ENCODE assay signal across 8 cellular contexts in genomic region chr2:127080941-127081769, GRCh38. TPM values are rescaled to one million over a fixed set of nuclear protein-coding genes. Genes with fewer than 3 reads are reported as not detected.
DNase-seq lines count a peak whose midpoint lies in the region; ATAC-seq and TF ChIP-seq lines count a peak whose summit lies in the region.

No MANE protein-coding gene starts in this region.

- H3K27ac Mint-ChIP-seq in Caco-2 (ENCODE audit: unreplicated experiment): peak overlapping the region; percentile 56

- peaks cover 69% of the 10 kb centered on the region for H3K4me1 ChIP-seq in Caco-2
- peaks cover 49% of the 10 kb centered on the region for H3K4me1 ChIP-seq in mucosa of descending colon (ENCODE audit: low read depth)
- H3K4me1 ChIP-seq in thymus (ENCODE audit: control insufficient read depth, insufficient read depth, low read length): peaks cover 35% of the 10 kb centered on the region
- 0 out of 2 replicates have a peak, but pooled peaks cover 10% of the 10 kb centered on the region for H3K4me1 ChIP-seq in PC-3 (ENCODE audit: insufficient read depth, low read length)

- intact Hi-C loops in Caco-2 (cut with micrococcal nuclease; ENCODE audit: unreplicated experiment): no loop called here
- intact Hi-C loops in mucosa of descending colon (cut with DNase I, micrococcal nuclease): no loop called here
- intact Hi-C loops in PC-3 (cut with micrococcal nuclease): no loop called here

- H3K36me3 ChIP-seq in Caco-2 (ENCODE audit: control insufficient read depth, insufficient read depth, low read length) (peaks cover 6% of the 10 kb centered on the region), mucosa of descending colon (ENCODE audit: low read depth) (no peaks in the 10 kb centered on the region), thymus (ENCODE audit: control insufficient read depth, insufficient read depth) (no peaks in the 10 kb centered on the region), PC-3 (ENCODE audit: low read depth, low read length) (no peaks in the 10 kb centered on the region)

- DNase-seq in Caco-2 (no peak), MV-4-11 (lab: John Stamatoyannopoulos, UW) (peak; percentile 78), activated gamma-delta T cell (lab: John Stamatoyannopoulos, UW) (peak; percentile 50), mucosa of descending colon (peak; percentile 41 to 83 (median 71)), NCI-H69 (lab: John Stamatoyannopoulos, UW) (no peak), PC-3 (no peak)

- no peaks in the 10 kb centered on the region for H3K27me3 Mint-ChIP-seq in Caco-2 (ENCODE audit: insufficient read depth, unreplicated experiment)

- H3K9me3 ChIP-seq in Caco-2 (no peaks in the 10 kb centered on the region), mucosa of descending colon (no peaks in the 10 kb centered on the region), thymus (ENCODE audit: control insufficient read depth) (no peaks in the 10 kb centered on the region), PC-3 (ENCODE audit: low read length) (no peaks in the 10 kb centered on the region)

- peaks cover 40% of the 10 kb centered on the region for H3K4me1 Mint-ChIP-seq in Caco-2 (ENCODE audit: low read depth, unreplicated experiment)

- peaks cover 16% of the 10 kb centered on the region; the same call in 1 of the 2 replicates for H3K79me2 ChIP-seq in PC-3 (ENCODE audit: low read length)

- BruUV-seq in Caco-2 (replicated peaks; lab: Mats Ljungman, UMichigan) (no TSS peak), PC-3 (replicated peaks; lab: Mats Ljungman, UMichigan) (no TSS peak)

- H3K36me3 Mint-ChIP-seq in Caco-2 (ENCODE audit: insufficient read depth, unreplicated experiment): peaks cover 48% of the 10 kb centered on the region

- POLR2A ChIA-PET in Caco-2 (lab: Charles Lee): no interaction called here
- POLR2A ChIA-PET in PC-3 (lab: Charles Lee; ENCODE audit: unreplicated experiment): no interaction called here

- H3K4me3 ChIP-seq in Caco-2 (ENCODE audit: low read depth, low read length) (no peak overlapping the region), mucosa of descending colon (no peak overlapping the region), thymus (ENCODE audit: low read length) (peak overlapping the region; percentile 50), PC-3 (ENCODE audit: low read length) (no peak overlapping the region)

- H3K9me2 ChIP-seq in PC-3 (replicated peaks; ENCODE audit: low read length): no peaks in the 10 kb centered on the region

- CTCF ChIA-PET in Caco-2 (lab: Charles Lee) (interaction anchor here (1.7 kb wide), 1 partner anchor 13 kb away, joined by 7 read pairs; no protein-coding TSS in a partner anchor), PC-3 (lab: Charles Lee) (no interaction called here)

- ATAC-seq in GM21529 (IDR thresholded peaks at IDR 0.05; ENCODE audit: unreplicated experiment): peak; percentile 42
- peak; percentile 58 for ATAC-seq in mucosa of descending colon
- no peak for ATAC-seq in PC-3

- no peak overlapping the region for H3K4me2 ChIP-seq in PC-3 (ENCODE audit: low read length)

- peaks cover 5% of the 10 kb centered on the region; the same call in 1 of the 2 replicates for H4K20me1 ChIP-seq in PC-3 (ENCODE audit: low read length)

- H3K27ac ChIP-seq in thymus (ENCODE audit: low read depth) (peak overlapping the region; percentile 89), PC-3 (ENCODE audit: low read length) (no peak overlapping the region)

- no peak overlapping the region for H2AFZ ChIP-seq in PC-3 (ENCODE audit: low read length)

- no peaks in the 10 kb centered on the region for H3F3A ChIP-seq in PC-3 (ENCODE audit: low read length, unreplicated experiment)

- H3K9ac ChIP-seq in PC-3 (ENCODE audit: low read length): no peak overlapping the region

- 50% methylated on average over 24 of the region's 24 CpGs for WGBS in thymus

- no peaks in the 10 kb centered on the region for H3K9me3 Mint-ChIP-seq in Caco-2 (ENCODE audit: unreplicated experiment)

- TF ChIP-seq CTCF in Caco-2 (IDR thresholded peaks at IDR 0.05; ENCODE audit: insufficient read depth in 1 of 2, low read depth in 1 of 2, low read length in 1 of 2, severe bottlenecking in 1 of 2, unreplicated experiment in 1 of 2) (no peak), mucosa of descending colon (IDR thresholded peaks at IDR 0.05) (no peak), PC-3 (conservative IDR thresholded peaks at IDR 0.05; ENCODE audit: low read depth, low read length) (no peak)

- H3K27me3 ChIP-seq in Caco-2 (replicated peaks; ENCODE audit: control insufficient read depth, insufficient read depth, low read length) (no peaks in the 10 kb centered on the region), thymus (ENCODE audit: control insufficient read depth, insufficient read depth) (no peaks in the 10 kb centered on the region), PC-3 (ENCODE audit: low read length) (no peaks in the 10 kb centered on the region)

- no peak overlapping the region for H3K4me3 Mint-ChIP-seq in Caco-2 (ENCODE audit: unreplicated experiment)

RNA-seq across cellular contexts. Expression of gene BIN1, which starts 25.8 kb away (rescaled TPM):
- total RNA-seq in Caco-2 (2022): 198 and 205 TPM in 2 replicates
- total RNA-seq in mucosa of descending colon: 10 to 100 TPM; 37.6 to 65.7 (median 46.3) TPM
- polyA plus RNA-seq in thymus: 37.9 TPM
- total RNA-seq in PC-3 (2014; rRNA removed): 58.9 and 77.5 TPM in 2 replicates

Comparison
In these comparisons a context has a peak if more than half of its experiments do, and no peak if none do; other contexts are left out.
1. DNase-seq: peak in MV-4-11 (single experiment), activated gamma-delta T cell (single experiment) and mucosa of descending colon (3 of 3); none in Caco-2 (0 of 2), NCI-H69 (single experiment) and PC-3 (single experiment).